ENCODE assay signal across 9 cellular contexts in genomic region chr15:51094606-51095569, GRCh38. TPM values are rescaled to one million over a fixed set of nuclear protein-coding genes. Genes with fewer than 3 reads are reported as not detected.
DNase-seq lines count a peak whose midpoint lies in the region; ATAC-seq, FAIRE-seq and TF ChIP-seq lines count a peak whose summit lies in the region.
"Had no signal": no experiment of that assay in that cellular context is flagged by ENCODE, and none has a peak within 500 bp of the region (broad histone marks: within the 10 kb centered on the region; RNA-seq: fewer than 3 reads in every experiment).

TNFAIP8L3 (minus strand) TSS chr15:51094906; CDS start chr15:51094595, 311 bp downstream.

- no peaks in the 10 kb centered on the region for H3K9me3 ChIP-seq in HUES6 (ENCODE audit: control insufficient read depth, insufficient read depth, low read depth, low read length)
- no peaks in the 10 kb centered on the region for H3K9me3 ChIP-seq in GM12878 (replicated peaks; ENCODE audit: control insufficient read depth, insufficient read depth, low read length)

- H3K4me1 ChIP-seq in HUES6 (ENCODE audit: control insufficient read depth, insufficient read depth, low read length) = peaks cover 5% of the 10 kb centered on the region; the same call in 1 of the 2 replicates
- no peaks in the 10 kb centered on the region for H3K4me1 ChIP-seq in GM12878 (ENCODE audit: control insufficient read depth, insufficient read depth, low read length)

- H3K36me3 ChIP-seq in HUES6 (ENCODE audit: control insufficient read depth, insufficient read depth, low read length) (no peaks in the 10 kb centered on the region), GM12878 (ENCODE audit: control insufficient read depth in 2 of 2, insufficient read depth in 2 of 2, low read length in 1 of 2) (no peaks in the 10 kb centered on the region)

- H3K9ac ChIP-seq in HUES6 (ENCODE audit: low read length) (peak within 1 kb of the TSS; percentile 48), GM12878 (ENCODE audit: control insufficient read depth, insufficient read depth, low read length) (no peak within 1 kb of the TSS)

- POLR2A ChIA-PET in GM12878 (lab: Charles Lee) = interaction anchor here (0.7 kb wide), 2 partner anchors 15 to 741 kb away, joined by 3 read pairs; no protein-coding TSS in a partner anchor

- peaks cover 80% of the 10 kb centered on the region for H3K27me3 ChIP-seq in HUES6 (ENCODE audit: control insufficient read depth, insufficient read depth, low read length)
- peaks cover 14 to 26% of the 10 kb centered on the region in 2 experiments for H3K27me3 ChIP-seq in GM12878 (replicated peaks in 1 of 2; ENCODE audit: control insufficient read depth in 2 of 2, insufficient read depth in 2 of 2, low read length in 1 of 2)

- no peak within 1 kb of the TSS for H3K27ac Mint-ChIP-seq in stimulated activated memory B cell treated with anti-CD40 and anti-IgM and Interleukin-4, amounts not matched to agents 10 μg/mL and 1 μg/mL and 100 μg/mL, for 72 hours

- peak within 1 kb of the TSS; percentile 66 for H3K4me3 ChIP-seq in AG10803 (ENCODE audit: low read length)
- H3K4me3 ChIP-seq in HUES6 (ENCODE audit: low read depth, low read length) = peak within 1 kb of the TSS; percentile 87
- H3K4me3 ChIP-seq in GM12878 = no peak within 1 kb of the TSS; the same call in 1 of the 2 replicates

- no peak for TF ChIP-seq RAD21 in GM12878 (IDR thresholded peaks at IDR 0.05; ENCODE audit: insufficient read depth, low read depth, low read length)

- H3K9me3 Mint-ChIP-seq in stimulated activated memory B cell treated with anti-CD40 and anti-IgM and Interleukin-4, amounts not matched to agents 10 μg/mL and 1 μg/mL and 100 μg/mL, for 72 hours = no peaks in the 10 kb centered on the region

- H3K4me2 ChIP-seq in GM12878 (ENCODE audit: control insufficient read depth, insufficient read depth) = peak within 1 kb of the TSS; percentile 66; the same call in 1 of the 2 replicates

- no peaks in the 10 kb centered on the region for H4K20me1 ChIP-seq in GM12878 (ENCODE audit: control insufficient read depth, insufficient read depth)

- TF ChIP-seq CTCF in AG10803 (conservative IDR thresholded peaks at IDR 0.05; ENCODE audit: low read length) (no peak), GM12878 (IDR thresholded peaks at IDR 0.05 in 2 of 3, conservative IDR thresholded peaks at IDR 0.05 in 1 of 3; ENCODE audit: control insufficient read depth in 2 of 3, extremely low read depth in 1 of 3, insufficient read depth in 1 of 3, low read depth in 3 of 3, low read length in 3 of 3) (no peak)

- H3K79me2 ChIP-seq in GM12878 (ENCODE audit: control insufficient read depth, insufficient read depth, low read length) = no peaks in the 10 kb centered on the region

- in situ Hi-C loops in GM12878 (cut with MboI) = no loop called here

- no peak for TF ChIP-seq EP300 in GM12878 (IDR thresholded peaks at IDR 0.05; ENCODE audit: borderline replicate concordance in 1 of 2, control insufficient read depth in 1 of 2, low read depth in 2 of 2, low read length in 2 of 2)

- CTCF ChIA-PET in GM12878 (lab: Yijun Ruan, JAX) = no interaction called here

- no peak within 1 kb of the TSS for H3K27ac ChIP-seq in HUES6 (ENCODE audit: low read depth, low read length)
- no peak within 1 kb of the TSS for H3K27ac ChIP-seq in GM12878 (ENCODE audit: control insufficient read depth, insufficient read depth)
- H3K27ac ChIP-seq: epithelial cell of prostate had no signal

- 15% methylated on average over 40 of the region's 98 CpGs for WGBS in GM12878 (ENCODE audit: insufficient coverage, insufficient replicate concordance, low lambda C conversion rate, missing lambda C conversion rate)

- peak within 1 kb of the TSS; percentile 57 for H3K4me3 Mint-ChIP-seq in stimulated activated memory B cell treated with anti-CD40 and anti-IgM and Interleukin-4, amounts not matched to agents 10 μg/mL and 1 μg/mL and 100 μg/mL, for 72 hours

- no peaks in the 10 kb centered on the region for H3K36me3 Mint-ChIP-seq in stimulated activated memory B cell treated with anti-CD40 and anti-IgM and Interleukin-4, amounts not matched to agents 10 μg/mL and 1 μg/mL and 100 μg/mL, for 72 hours

- BruUV-seq in GM12878 (replicated peaks; lab: Mats Ljungman, UMichigan) = no TSS peak

- H3K27me3 Mint-ChIP-seq in stimulated activated memory B cell treated with anti-CD40 and anti-IgM and Interleukin-4, amounts not matched to agents 10 μg/mL and 1 μg/mL and 100 μg/mL, for 72 hours = peaks cover 77% of the 10 kb centered on the region

- no peak within 1 kb of the TSS for H2AFZ ChIP-seq in GM12878 (ENCODE audit: control insufficient read depth, low read depth, low read length)

- RAD21 ChIA-PET in GM12878 (lab: Charles Lee; ENCODE audit: unreplicated experiment) = no interaction called here

- no peak for FAIRE-seq in GM12878 (lab: Jason Lieb, UNC)

- SMC1A ChIA-PET in GM12878 (lab: Charles Lee; ENCODE audit: uncharacterized antibody, unreplicated experiment) = no interaction called here

- DNase-seq in AG10803 (ENCODE audit: low read depth) (no peak), GM12878 (ENCODE audit: low read depth, low spot score) (no peak), iris pigment epithelial cell (ENCODE audit: low read depth) (peak; percentile 33), KG1 (lab: John Stamatoyannopoulos, UW) (no peak)

- intact Hi-C loops in GM12878 (cut with micrococcal nuclease; ENCODE audit: unreplicated experiment) = no loop called here

- no peak for TF ChIP-seq POLR2A in GM12878 (IDR thresholded peaks at IDR 0.05; ENCODE audit: low read depth, low read length)

- H3K4me1 Mint-ChIP-seq in stimulated activated memory B cell treated with anti-CD40 and anti-IgM and Interleukin-4, amounts not matched to agents 10 μg/mL and 1 μg/mL and 100 μg/mL, for 72 hours = peaks cover 10% of the 10 kb centered on the region

- ATAC-seq in GM12878 (no peak), GM18520 (IDR thresholded peaks at IDR 0.05; ENCODE audit: unreplicated experiment) (no peak), HG02973 (IDR thresholded peaks at IDR 0.05; ENCODE audit: unreplicated experiment) (no peak)
- ATAC-seq in stimulated activated memory B cell treated with anti-CD40 and anti-IgM and Interleukin-4, amounts not matched to agents 10 μg/mL and 1 μg/mL and 100 μg/mL, for 72 hours = no peak

TF ChIP-seq in GM12878, 131 proteins besides CTCF, POLR2A, EP300 and RAD21:
- TF ChIP-seq NFXL1 (IDR thresholded peaks at IDR 0.05; ENCODE audit: borderline replicate concordance) (0 out of 2 replicates have a peak, but pooled peaks have one; percentile 39), LARP7 (IDR thresholded peaks at IDR 0.05) (0 out of 2 replicates have a peak, but pooled peaks have one; percentile 23), CBX3 (IDR thresholded peaks at IDR 0.05; ENCODE audit: borderline replicate concordance, low read depth) (no peak)
TF ChIP-seq in GM12878: peak in this region for 2.

RNA-seq across cellular contexts. Expression of gene TNFAIP8L3, which starts in this region (rescaled TPM):
- 0.21 and 0.86 TPM in 2 replicates for total RNA-seq in GM12878 (2013; cell fraction: nucleolus; rRNA removed)
- not detected in 2 replicates for total RNA-seq in GM12878 (2014; rRNA removed)
- total RNA-seq in GM12878 (2014; rRNA removed; fragmentation: Illumina TruSeq; extraction: Trizol) = not detected in 2 replicates
- not detected in 2 replicates for total RNA-seq in GM12878 (2021)
- polyA plus RNA-seq in GM12878 (2011; ENCODE audit: low read depth) = 0.13 TPM
- polyA plus RNA-seq in GM12878 (2011; rRNA removed) = 0.14 and 0.22 TPM in 2 replicates
- 0.04 and 0.10 TPM in 2 replicates for polyA plus RNA-seq in GM12878 (2011; cell fraction: cytosol; rRNA removed)
- polyA plus RNA-seq in GM12878 (2011; cell fraction: nucleus; rRNA removed) = not detected in 2 replicates
- polyA plus RNA-seq in GM12878 (2012) = 0.28 and 0.46 TPM in 2 replicates
- not detected in 2 replicates for polyA plus RNA-seq in GM12878 (2014; fragmentation: Illumina TruSeq; extraction: Trizol)
- not detected for polyA plus RNA-seq in GM12878 (2014; fragmentation: Nextera tagmentation; extraction: Ambion mirVana)
- polyA plus RNA-seq in GM12878 (2014; rRNA removed) = not detected in 2 replicates
- polyA plus RNA-seq in GM12878 (2016; fragmentation: Nextera tagmentation; extraction: Ambion mirVana) = not detected
- polyA minus RNA-seq in GM12878 (2011; rRNA and poly(A)+ RNA removed) = not detected in 2 replicates
- polyA minus RNA-seq in GM12878 (2011; cell fraction: cytosol; rRNA and poly(A)+ RNA removed) = not detected in 2 replicates
- polyA minus RNA-seq in GM12878 (2011; cell fraction: nucleus; rRNA and poly(A)+ RNA removed) = not detected in 2 replicates
